ENCODE assay signal across 19 cellular contexts in genomic region chr6:11793277-11793676, GRCh38. TPM values are rescaled to one million over a fixed set of nuclear protein-coding genes. Genes with fewer than 3 reads are reported as not detected.
DNase-seq lines count a peak whose midpoint lies in the region; ATAC-seq, FAIRE-seq and TF ChIP-seq lines count a peak whose summit lies in the region.
"Had no signal": no experiment of that assay in that cellular context is flagged by ENCODE, and none has a peak within 500 bp of the region (broad histone marks: within the 10 kb centered on the region; RNA-seq: fewer than 3 reads in every experiment).

No MANE protein-coding gene starts in this region.

- intact Hi-C loops in PC-9 (cut with micrococcal nuclease; ENCODE audit: unreplicated experiment) (no loop called here), lower leg skin (cut with DNase I; ENCODE audit: low total_unique reads) (no loop called here), pancreas (cut with DNase I) (no loop called here)

- H4K20me1 ChIP-seq in PC-9 (ENCODE audit: insufficient read depth) = no peaks in the 10 kb centered on the region

- POLR2A ChIA-PET in HEK293 (lab: Yijun Ruan, JAX) (no interaction called here), PC-9 (lab: Charles Lee; ENCODE audit: unreplicated experiment) (no interaction called here)

- CTCF ChIA-PET in HEK293 (lab: Yijun Ruan, JAX) (no interaction called here), PC-9 (lab: Charles Lee) (no interaction called here)

- DNase-seq in PC-9 = no peak
- no peak for DNase-seq in neural crest cell (ENCODE audit: low read depth, low spot score)
- no peak for DNase-seq in T1000 (lab: John Stamatoyannopoulos, UW)
- no peak for DNase-seq in lower leg skin (ENCODE audit: low spot score in 2 of 2)
- DNase-seq in pancreas = no peak
- no peak for DNase-seq in hepatic stellate cell (ENCODE audit: low spot score)
- DNase-seq: CD8-positive, alpha-beta T cell; COR-L47; DMS153; DMS79 treated with DMSO at 0.1 percent for 48 hours; EL; HCEC 1CT had no signal

- 78 to 94% methylated on average over 1 of the region's 1 CpG for WGBS in lower leg skin, 2 donors
- 87 to 96% methylated on average over 1 of the region's 1 CpG for WGBS in pancreas, 2 donors

- peaks cover 11% of the 10 kb centered on the region for H3K4me1 Mint-ChIP-seq in neural crest cell
- H3K4me1 Mint-ChIP-seq: B cell, CD14-positive monocyte had no signal

- H3F3A ChIP-seq in PC-9 (ENCODE audit: insufficient read depth, low read depth) = no peaks in the 10 kb centered on the region

- no peak for ATAC-seq in pancreas
- ATAC-seq: CD8-positive, alpha-beta T cell had no signal

- H3K9me3 ChIP-seq in HEK293 (ENCODE audit: control insufficient read depth, insufficient read depth, low read depth, low read length) (no peaks in the 10 kb centered on the region), PC-9 (ENCODE audit: insufficient read depth, low read depth) (no peaks in the 10 kb centered on the region), pancreas (no peaks in the 10 kb centered on the region)

- H3K27ac ChIP-seq in HEK293 (ENCODE audit: extremely low read depth, low read depth, low read length) (no peak overlapping the region), PC-9 (no peak overlapping the region), pancreas (no peak overlapping the region)

- peaks cover 5% of the 10 kb centered on the region for H3K9me3 Mint-ChIP-seq in neural crest cell

- H3K79me2 ChIP-seq in PC-9 (ENCODE audit: low read depth) = no peaks in the 10 kb centered on the region

- H3K36me3 Mint-ChIP-seq in neural crest cell (ENCODE audit: low read depth) = no peaks in the 10 kb centered on the region
- H3K36me3 Mint-ChIP-seq: CD14-positive monocyte had no signal

- H3K27ac Mint-ChIP-seq in neural crest cell (ENCODE audit: unreplicated experiment) = peak overlapping the region; percentile 46
- H3K27ac Mint-ChIP-seq: B cell; CD14-positive monocyte; CD8-positive, alpha-beta T cell had no signal

- H3K36me3 ChIP-seq in HEK293 (ENCODE audit: control insufficient read depth in 2 of 2, insufficient read depth in 1 of 2, low read length in 2 of 2) (no peaks in the 10 kb centered on the region), PC-9 (ENCODE audit: low read depth) (no peaks in the 10 kb centered on the region), pancreas (no peaks in the 10 kb centered on the region)

- no peak overlapping the region for H3K4me2 ChIP-seq in PC-9

- H3K4me3 ChIP-seq in HEK293 (ENCODE audit: low read depth, low read length) = no peak overlapping the region
- H3K4me3 ChIP-seq in PC-9 = no peak overlapping the region
- H3K4me3 ChIP-seq in lower leg skin (ENCODE audit: low read depth, poor library complexity, severe bottlenecking) = no peak overlapping the region
- no peak overlapping the region for H3K4me3 ChIP-seq in pancreas

- H3K4me1 ChIP-seq in HEK293 (ENCODE audit: control insufficient read depth, insufficient read depth, low read length) (no peaks in the 10 kb centered on the region), PC-9 (replicated peaks; ENCODE audit: insufficient read depth) (no peaks in the 10 kb centered on the region), pancreas (peaks cover 3 to 8% (median 5%) of the 10 kb centered on the region in 3 donors)

- no peak for TF ChIP-seq POLR2A in lower leg skin (IDR thresholded peaks at IDR 0.05)

- H3K9me2 ChIP-seq in PC-9 (ENCODE audit: insufficient read depth) = no peaks in the 10 kb centered on the region

- H3K4me3 Mint-ChIP-seq in neural crest cell = no peak overlapping the region
- H3K4me3 Mint-ChIP-seq: B cell; CD14-positive monocyte; CD8-positive, alpha-beta T cell had no signal

- no TSS peak for BruUV-seq in PC-9 (replicated peaks; lab: Mats Ljungman, UMichigan)

- H3K27me3 Mint-ChIP-seq in neural crest cell (ENCODE audit: low read depth) = no peaks in the 10 kb centered on the region

- 0 out of 2 replicates have a peak overlapping the region, but pooled peaks have one; percentile 49 for H2AFZ ChIP-seq in PC-9

- no peak for FAIRE-seq in pancreas (lab: Jason Lieb, UNC)
- FAIRE-seq: A204.1, D721Med, G401.6, GM12891 had no signal

- no peaks in the 10 kb centered on the region for H3K27me3 ChIP-seq in PC-9 (ENCODE audit: insufficient read depth, low read depth)
- H3K27me3 ChIP-seq in pancreas = no peaks in the 10 kb centered on the region

- no peak for TF ChIP-seq CTCF in HEK293 (tag by site-specific recombination; IDR thresholded peaks at IDR 0.05)
- no peak for TF ChIP-seq CTCF in PC-9 (conservative IDR thresholded peaks at IDR 0.05)
- TF ChIP-seq CTCF in neural crest cell (conservative IDR thresholded peaks at IDR 0.05) = no peak
- no peak for TF ChIP-seq CTCF in lower leg skin (IDR thresholded peaks at IDR 0.05)
- no peak for TF ChIP-seq CTCF in pancreas (IDR thresholded peaks at IDR 0.05)

TF ChIP-seq in HEK293, 187 proteins besides CTCF, POLR2A, EP300 and RAD21:
- no peak for TF ChIP-seq KLF9 (tag by site-specific recombination; IDR thresholded peaks at IDR 0.05; ENCODE audit: low read depth)
- no peak for TF ChIP-seq ZNF23 (tag by site-specific recombination; IDR thresholded peaks at IDR 0.05; ENCODE audit: borderline replicate concordance)
- TF ChIP-seq SETDB1 (IDR thresholded peaks at IDR 0.05; ENCODE audit: insufficient read length, low read length) = peak; percentile 60

RNA-seq across cellular contexts. Expression of gene ADTRP, which starts 14.7 kb away (rescaled TPM):
- total RNA-seq in PC-9 (2021) (4.1 and 7.9 TPM in 2 replicates), neural crest cell (not detected in 2 replicates), lower leg skin (10 to 100 TPM in 3 of 4 donors, 1 to 10 TPM in 1; 9.1 to 40.4 (median 21.8) TPM), pancreas (under 1 TPM in 4 of 6 donors, not detected in 2; 0.09 to 0.44 (median 0.18) TPM)
- polyA plus RNA-seq in pancreas = under 1 TPM in 1 of 2 donors, not detected in 1; 0.34 TPM
